ENCODE assay signal across 8 cellular contexts in the genomic region with DNA sequence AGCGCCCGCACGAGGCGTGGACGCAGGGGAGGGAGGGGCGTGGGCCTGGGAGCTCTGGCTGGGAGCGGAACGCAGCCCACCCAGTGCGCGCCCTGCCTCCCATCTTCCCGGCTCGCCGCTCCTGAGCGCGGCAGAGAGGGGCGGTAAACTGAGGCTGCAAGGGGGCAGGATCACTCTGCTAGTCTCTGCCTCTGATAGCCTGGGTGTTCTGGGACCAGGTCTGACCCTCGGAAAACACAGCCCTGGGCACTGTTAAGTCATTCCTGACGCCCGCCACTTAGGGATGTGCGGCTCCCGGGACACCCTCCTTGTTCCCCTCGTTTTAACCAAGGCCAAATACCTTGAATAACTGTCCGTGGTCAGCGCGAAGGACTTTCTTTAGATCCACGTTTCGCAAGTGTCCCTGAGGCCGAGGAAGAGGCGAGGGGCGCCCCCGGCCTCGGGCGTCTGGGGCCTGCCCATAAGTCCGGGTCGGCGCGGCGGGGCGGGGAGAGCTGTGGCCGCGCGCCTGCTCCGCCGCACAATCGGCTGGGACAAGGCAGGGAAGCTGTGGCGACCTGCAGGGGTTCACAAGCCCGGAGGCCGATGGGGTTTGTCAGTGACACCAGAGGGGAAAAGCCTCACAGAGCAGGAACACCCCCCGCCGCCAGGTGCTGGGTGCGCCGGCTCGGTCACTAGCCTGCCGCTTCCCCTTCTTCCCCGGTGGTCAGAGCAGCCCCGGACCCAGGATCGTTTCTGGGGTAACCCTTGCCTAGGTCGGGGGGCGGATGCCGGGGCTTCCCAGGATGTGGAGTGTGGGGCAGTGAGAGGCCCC. TPM values are rescaled to one million over a fixed set of nuclear protein-coding genes. Genes with fewer than 3 reads are reported as not detected.
DNase-seq lines count a peak whose midpoint lies in the region; ATAC-seq and TF ChIP-seq lines count a peak whose summit lies in the region.

No MANE protein-coding gene starts in this region.

- no peaks in the 10 kb centered on the region for H3K79me1 ChIP-seq in H9 (ENCODE audit: insufficient read depth, low read depth, low read length, poor library complexity, severe bottlenecking)

- H4K20me1 ChIP-seq in H9 (ENCODE audit: control insufficient read depth, insufficient read depth, insufficient read length), result no peaks in the 10 kb centered on the region

- H3K4me3 ChIP-seq in iPS-20b (ENCODE audit: low read length), result peak overlapping the region; percentile 49; the same call in 1 of the 2 replicates

- H3K4me2 ChIP-seq in H9 (ENCODE audit: insufficient read depth, insufficient read length, low read length), result peak overlapping the region; percentile 50

- no peak overlapping the region for H4K8ac ChIP-seq in H9 (replicated peaks; ENCODE audit: insufficient read length, low read depth, low read length)

- H3T11ph ChIP-seq in H9 (ENCODE audit: low read length), result no peak overlapping the region

- peaks cover 75% of the 10 kb centered on the region for H3K27me3 ChIP-seq in H9 (ENCODE audit: insufficient read depth, low read length)
- peaks cover 100% of the 10 kb centered on the region for H3K27me3 ChIP-seq in iPS-20b (ENCODE audit: insufficient read depth, low read length)

- H3K18ac ChIP-seq in H9 (ENCODE audit: insufficient read length, low read depth, low read length), result no peak overlapping the region

- CTCF ChIA-PET in HEK293T (lab: Yijun Ruan, JAX), result no interaction called here

- no peaks in the 10 kb centered on the region; a peak in 1 of 7 replicates for H3K36me3 Mint-ChIP-seq in H9 (ENCODE audit: insufficient read depth in 1 of 3, low read depth in 3 of 3)
- H3K36me3 Mint-ChIP-seq in activated T-cell treated with anti-CD3 and anti-CD28 coated beads, Interleukin-2, amount 50 U/mL, for 4 hours (ENCODE audit: insufficient read depth), result no peaks in the 10 kb centered on the region
- H3K36me3 Mint-ChIP-seq in stimulated activated memory B cell treated with anti-CD40 and anti-IgM and Interleukin-4, amounts not matched to agents 10 μg/mL and 1 μg/mL and 100 μg/mL, for 72 hours, result no peaks in the 10 kb centered on the region

- H3K9me3 ChIP-seq in H9 (ENCODE audit: control insufficient read depth, low read depth, low read length), result no peaks in the 10 kb centered on the region
- no peaks in the 10 kb centered on the region for H3K9me3 ChIP-seq in iPS-20b (ENCODE audit: insufficient read depth, low read depth, low read length)

- H3K27ac Mint-ChIP-seq in H9, result no peak overlapping the region
- H3K27ac Mint-ChIP-seq in stimulated activated memory B cell treated with anti-CD40 and anti-IgM and Interleukin-4, amounts not matched to agents 10 μg/mL and 1 μg/mL and 100 μg/mL, for 72 hours, result no peak overlapping the region

- no peak overlapping the region for H3K23ac ChIP-seq in H9 (ENCODE audit: insufficient read length, low read depth, low read length)

- H2AK5ac ChIP-seq in H9 (ENCODE audit: insufficient read length, low read length), result no peak overlapping the region

- no peak overlapping the region for H2BK120ac ChIP-seq in H9 (ENCODE audit: low read depth, low read length, poor library complexity, severe bottlenecking)

- H2BK5ac ChIP-seq in H9 (ENCODE audit: insufficient read length, low read length), result no peak overlapping the region

- no peak overlapping the region for H2BK15ac ChIP-seq in H9 (ENCODE audit: low read depth, low read length)

- no peak overlapping the region for H3K4ac ChIP-seq in H9 (ENCODE audit: low read depth, low read length)

- H3K79me2 ChIP-seq in H9 (ENCODE audit: insufficient read depth, low read length), result no peaks in the 10 kb centered on the region

- WGBS in H9 (ENCODE audit: extremely low coverage, insufficient read length, low lambda C conversion rate), result no CpG with 5 or more reads among the region's 60 CpGs

- ATAC-seq in activated T-cell treated with anti-CD3 and anti-CD28 coated beads, Interleukin-2, amount 50 U/mL, for 4 hours, result no peak
- no peak for ATAC-seq in stimulated activated memory B cell treated with anti-CD40 and anti-IgM and Interleukin-4, amounts not matched to agents 10 μg/mL and 1 μg/mL and 100 μg/mL, for 72 hours
- ATAC-seq in GM21737 (IDR thresholded peaks at IDR 0.05; ENCODE audit: unreplicated experiment), result no peak

- H3K27ac ChIP-seq in H9 (ENCODE audit: insufficient read length, low read depth, low read length), result no peak overlapping the region
- no peak overlapping the region for H3K27ac ChIP-seq in iPS-20b (ENCODE audit: low read length)

- H2AFZ ChIP-seq in H9 (ENCODE audit: low read length), result no peak overlapping the region

- H3K14ac ChIP-seq in H9 (ENCODE audit: insufficient read depth, low read length), result no peak overlapping the region

- no peak overlapping the region for H4K5ac ChIP-seq in H9 (ENCODE audit: insufficient read length, low read depth, low read length)

- POLR2A ChIA-PET in HEK293T (lab: Yijun Ruan, JAX), result no interaction called here

- no peak overlapping the region for H4K91ac ChIP-seq in H9 (ENCODE audit: insufficient read length, low read depth, low read length)

- no peaks in the 10 kb centered on the region for H3K36me3 ChIP-seq in iPS-20b (ENCODE audit: insufficient read depth, low read depth, low read length)

- H3K4me1 ChIP-seq in H9 (ENCODE audit: insufficient read depth, low read length), result no peaks in the 10 kb centered on the region
- H3K4me1 ChIP-seq in iPS-20b (ENCODE audit: insufficient read depth, low read length), result no peaks in the 10 kb centered on the region; the same call in 1 of the 2 replicates

- no peak overlapping the region for H3K56ac ChIP-seq in H9 (ENCODE audit: insufficient read length, low read depth, low read length)

- peaks cover 25% of the 10 kb centered on the region for H3K23me2 ChIP-seq in H9 (ENCODE audit: insufficient read length, low read depth, low read length, poor library complexity, severe bottlenecking)

- H3K27me3 Mint-ChIP-seq in H9 (ENCODE audit: low read depth), result peaks cover 93% of the 10 kb centered on the region
- peaks cover 52% of the 10 kb centered on the region for H3K27me3 Mint-ChIP-seq in activated T-cell treated with anti-CD3 and anti-CD28 coated beads, Interleukin-2, amount 50 U/mL, for 4 hours (ENCODE audit: low read depth)
- H3K27me3 Mint-ChIP-seq in stimulated activated memory B cell treated with anti-CD40 and anti-IgM and Interleukin-4, amounts not matched to agents 10 μg/mL and 1 μg/mL and 100 μg/mL, for 72 hours, result peaks cover 60% of the 10 kb centered on the region

- peak overlapping the region; percentile 41 to 74 for H3K4me3 Mint-ChIP-seq in H9
- H3K4me3 Mint-ChIP-seq in activated T-cell treated with anti-CD3 and anti-CD28 coated beads, Interleukin-2, amount 50 U/mL, for 4 hours, result peak overlapping the region; percentile 50
- H3K4me3 Mint-ChIP-seq in stimulated activated memory B cell treated with anti-CD40 and anti-IgM and Interleukin-4, amounts not matched to agents 10 μg/mL and 1 μg/mL and 100 μg/mL, for 72 hours, result peak overlapping the region; percentile 64

- peak; percentile 63 for DNase-seq in H9
- no peak for DNase-seq in activated T-cell treated with anti-CD3 and anti-CD28 coated beads, Interleukin-2, amount 50 U/mL, for 4 hours
- no peak for DNase-seq in HEK293T (ENCODE audit: extremely low spot score)
- DNase-seq in islet precursor cell, result no peak
- DNase-seq in DMS79 (lab: John Stamatoyannopoulos, UW), result no peak

- H3K4me1 Mint-ChIP-seq in H9, result peaks cover 8 to 18% of the 10 kb centered on the region in 2 experiments
- peaks cover 22% of the 10 kb centered on the region for H3K4me1 Mint-ChIP-seq in activated T-cell treated with anti-CD3 and anti-CD28 coated beads, Interleukin-2, amount 50 U/mL, for 4 hours (ENCODE audit: low read depth)
- peaks cover 30% of the 10 kb centered on the region for H3K4me1 Mint-ChIP-seq in stimulated activated memory B cell treated with anti-CD40 and anti-IgM and Interleukin-4, amounts not matched to agents 10 μg/mL and 1 μg/mL and 100 μg/mL, for 72 hours

- no peak overlapping the region for H2BK12ac ChIP-seq in H9 (ENCODE audit: insufficient read length, low read depth, low read length)

- H2BK20ac ChIP-seq in H9 (ENCODE audit: low read depth, low read length, poor library complexity, severe bottlenecking), result no peak overlapping the region

- H3K9ac ChIP-seq in H9 (ENCODE audit: extremely low read depth, insufficient read length, low read length) (no peak overlapping the region), iPS-20b (ENCODE audit: low read depth, low read length) (no peak overlapping the region)

- TF ChIP-seq CTCF in H9 (conservative IDR thresholded peaks at IDR 0.05), result no peak

- H3K9me3 Mint-ChIP-seq in H9, result no peaks in the 10 kb centered on the region; a peak in 2 of 5 replicates
- H3K9me3 Mint-ChIP-seq in activated T-cell treated with anti-CD3 and anti-CD28 coated beads, Interleukin-2, amount 50 U/mL, for 4 hours, result no peaks in the 10 kb centered on the region
- H3K9me3 Mint-ChIP-seq in stimulated activated memory B cell treated with anti-CD40 and anti-IgM and Interleukin-4, amounts not matched to agents 10 μg/mL and 1 μg/mL and 100 μg/mL, for 72 hours, result no peaks in the 10 kb centered on the region

TF ChIP-seq in HEK293T, 16 proteins besides CTCF, POLR2A, EP300 and RAD21 (continues in another document):
- no peak for TF ChIP-seq ELF4 (IDR thresholded peaks at IDR 0.05)
- no peak for TF ChIP-seq ZNF384 (IDR thresholded peaks at IDR 0.05)
- no peak for TF ChIP-seq BHLHE40 (IDR thresholded peaks at IDR 0.05; ENCODE audit: borderline replicate concordance)
- TF ChIP-seq FOXA1 (IDR thresholded peaks at IDR 0.05), result no peak
- TF ChIP-seq ARNT (IDR thresholded peaks at IDR 0.05), result no peak
- TF ChIP-seq FOXM1 (IDR thresholded peaks at IDR 0.05; ENCODE audit: borderline replicate concordance), result no peak
- TF ChIP-seq SUZ12 (IDR thresholded peaks at IDR 0.05), result no peak
- no peak for TF ChIP-seq LEF1 (IDR thresholded peaks at IDR 0.05; ENCODE audit: borderline replicate concordance)
- TF ChIP-seq NFRKB (IDR thresholded peaks at IDR 0.05), result no peak
- TF ChIP-seq CTBP1 (IDR thresholded peaks at IDR 0.05; ENCODE audit: borderline replicate concordance), result no peak
- no peak for TF ChIP-seq L3MBTL2 (conservative IDR thresholded peaks at IDR 0.05)

RNA-seq across cellular contexts. Expression of a gene that starts 1.5 kb away (rescaled TPM):
- 0.77 and 0.99 TPM in 2 replicates for total RNA-seq in H9 (2021)
- total RNA-seq in activated T-cell treated with anti-CD3 and anti-CD28 coated beads, Interleukin-2, amount 50 U/mL, for 4 hours, result under 1 TPM; 0.20 to 0.47 (median 0.27) TPM

RNA-seq across cellular contexts. Expression of a gene that starts 18.5 kb away (rescaled TPM):
- 0.31 TPM in 2 replicates for total RNA-seq in H9 (2021)
- total RNA-seq in activated T-cell treated with anti-CD3 and anti-CD28 coated beads, Interleukin-2, amount 50 U/mL, for 4 hours, result under 1 TPM; 0.11 to 0.24 (median 0.23) TPM

RNA-seq across cellular contexts. Expression of a gene that starts 48.9 kb away (rescaled TPM):
- total RNA-seq in H9 (2021), result 73.5 and 74.5 TPM in 2 replicates
- total RNA-seq in activated T-cell treated with anti-CD3 and anti-CD28 coated beads, Interleukin-2, amount 50 U/mL, for 4 hours, result 10 to 100 TPM; 63.6 to 70.4 (median 66.2) TPM
